26 cellular contexts compared by ENCODE assay signal in the genomic region with DNA sequence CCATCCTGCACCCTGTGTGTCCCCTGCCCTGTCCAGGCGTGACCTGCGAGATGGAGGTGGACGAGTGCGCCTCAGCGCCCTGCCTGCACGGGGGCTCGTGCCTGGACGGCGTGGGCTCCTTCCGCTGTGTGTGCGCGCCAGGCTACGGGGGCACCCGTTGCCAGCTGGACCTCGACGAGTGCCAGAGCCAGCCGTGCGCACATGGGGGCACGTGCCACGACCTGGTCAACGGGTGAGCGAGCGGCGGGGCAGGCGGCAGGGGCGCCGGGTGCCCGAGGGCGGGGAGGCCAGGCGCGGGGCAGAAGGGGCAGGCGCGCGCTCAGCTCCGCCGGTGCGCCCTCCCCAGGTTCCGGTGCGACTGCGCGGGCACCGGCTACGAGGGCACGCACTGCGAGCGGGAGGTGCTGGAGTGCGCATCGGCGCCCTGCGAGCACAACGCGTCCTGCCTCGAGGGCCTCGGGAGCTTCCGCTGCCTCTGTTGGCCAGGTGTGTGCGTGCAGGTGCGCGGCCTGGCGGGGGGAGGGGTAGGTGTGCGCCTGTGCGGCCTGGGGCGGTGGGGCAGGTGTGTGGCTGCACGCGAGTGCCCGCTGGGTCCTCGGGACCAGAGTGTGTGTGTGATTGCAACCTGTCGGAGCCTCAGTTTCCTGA. TPM values are rescaled to one million over a fixed set of nuclear protein-coding genes. Genes with fewer than 3 reads are reported as not detected.
"Had no signal": no experiment of that assay in that cellular context is flagged by ENCODE, and none has a peak within 500 bp of the region (broad histone marks: within the 10 kb centered on the region; RNA-seq: fewer than 3 reads in every experiment).

No MANE protein-coding gene starts in this region.

- H3K9me3 Mint-ChIP-seq: activated CD8-positive, alpha-beta T cell treated with anti-CD3 and anti-CD28 coated beads for 36 hours; activated naive CD4-positive, alpha-beta T cell treated with anti-CD3 and anti-CD28 coated beads, Interleukin-2, amount 50 U/mL, for 72 hours; activated T-helper 1 cell treated with anti-CD3 and anti-CD28 coated beads, Interleukin-12 subunit alpha, Interleukin-12 subunit beta, Interleukin-2, Interleukin-4 antibody, amounts not matched to agents 30 ng/mL and 10 ng/mL and 1 ng/mL, durations not matched to agents 14 hours and 24 hours and 36 hours; brain; dendritic cell treated with granulocyte-macrophage colony-stimulating factor and Interleukin-4, amounts not matched to agents 40 ng/mL and 50 ng/mL, for 4 days; stimulated activated naive B cell treated with anti-CD40 and anti-IgM and Interleukin-4, amounts not matched to agents 10 μg/mL and 1 μg/mL and 100 μg/mL, for 72 hours; T-helper 1 cell treated with Interleukin-12 subunit alpha and Interleukin-12 subunit beta and Interleukin-4 antibody, amounts not matched to agents 30 μg/mL and 1 μg/mL, for 36 hours had no signal

- H3K27ac Mint-ChIP-seq: activated CD8-positive, alpha-beta memory T cell treated with anti-CD3 and anti-CD28 coated beads, Interleukin-2, amount 10 ng/mL, durations not matched to agents 7 days and 5 days; activated CD8-positive, alpha-beta T cell treated with anti-CD3 and anti-CD28 coated beads for 36 hours; activated naive CD4-positive, alpha-beta T cell treated with anti-CD3 and anti-CD28 coated beads, Interleukin-2, amount 50 U/mL, for 72 hours; activated T-helper 1 cell treated with anti-CD3 and anti-CD28 coated beads, Interleukin-12 subunit alpha, Interleukin-12 subunit beta, Interleukin-2, Interleukin-4 antibody, amounts not matched to agents 30 ng/mL and 10 ng/mL and 1 ng/mL, durations not matched to agents 14 hours and 24 hours and 36 hours; dendritic cell treated with granulocyte-macrophage colony-stimulating factor and Interleukin-4, amounts not matched to agents 40 ng/mL and 50 ng/mL, for 4 days; T-helper 1 cell treated with Interleukin-12 subunit alpha and Interleukin-12 subunit beta and Interleukin-4 antibody, amounts not matched to agents 30 μg/mL and 1 μg/mL, for 36 hours had no signal

- H3K27me3 ChIP-seq: hepatocyte, right lobe of liver, thyroid gland had no signal

- H3K27ac ChIP-seq: hepatocyte, right lobe of liver, skin epidermis, thyroid gland had no signal

- DNase-seq: activated CD4-positive, alpha-beta T cell treated with anti-CD3 and anti-CD28 coated beads for 4 hours; activated CD4-positive, CD25-positive, alpha-beta regulatory T cell; activated CD8-positive, alpha-beta memory T cell treated with anti-CD3 and anti-CD28 coated beads, Interleukin-2, amount 10 ng/mL, durations not matched to agents 7 days and 5 days; activated CD8-positive, alpha-beta T cell treated with anti-CD3 and anti-CD28 coated beads for 36 hours; activated gamma-delta T cell; activated T-cell treated with anti-CD3 and anti-CD28 coated beads for 4 hours; aorta; effector CD8-positive, alpha-beta T cell; glutamatergic neuron; left ventricle myocardium superior; occipital lobe; posterior cingulate gyrus; right lobe of liver; stimulated activated CD4-positive, alpha-beta T cell treated with anti-CD3 and anti-CD28 coated beads, Interleukin-15, amount 100 ng/mL, for 24 hours; stimulated activated CD8-positive, alpha-beta memory T cell treated with anti-CD3 and anti-CD28 coated beads, Interleukin-4, amount 100 ng/mL, for 48 hours; stimulated activated naive B cell treated with anti-CD40 and anti-IgM and Interleukin-4, amounts not matched to agents 10 μg/mL and 1 μg/mL and 100 μg/mL, for 72 hours; thyroid gland had no signal

- ATAC-seq: activated CD8-positive, alpha-beta memory T cell treated with anti-CD3 and anti-CD28 coated beads, Interleukin-2, amount 10 ng/mL, durations not matched to agents 7 days and 5 days; left ventricle myocardium superior; mucosa of descending colon; right lobe of liver; stimulated activated naive B cell treated with anti-CD40 and anti-IgM and Interleukin-4, amounts not matched to agents 10 μg/mL and 1 μg/mL and 100 μg/mL, for 72 hours had no signal

- H3K79me2 ChIP-seq: hepatocyte had no signal

- H3K4me2 ChIP-seq: hepatocyte had no signal

- H3K36me3 Mint-ChIP-seq: activated CD8-positive, alpha-beta memory T cell treated with anti-CD3 and anti-CD28 coated beads, Interleukin-2, amount 10 ng/mL, durations not matched to agents 7 days and 5 days; activated naive CD4-positive, alpha-beta T cell treated with anti-CD3 and anti-CD28 coated beads, Interleukin-2, amount 50 U/mL, for 72 hours had no signal

- H3K4me1 ChIP-seq: right lobe of liver, thyroid gland had no signal

- H3K4me3 ChIP-seq: hepatocyte, mucosa of descending colon, right lobe of liver, skin epidermis, thyroid gland had no signal

- H3K9me3 ChIP-seq: mucosa of descending colon, right lobe of liver, thyroid gland had no signal

- H3K36me3 ChIP-seq: right lobe of liver, thyroid gland had no signal

- H3K4me3 Mint-ChIP-seq: activated CD8-positive, alpha-beta memory T cell treated with anti-CD3 and anti-CD28 coated beads, Interleukin-2, amount 10 ng/mL, durations not matched to agents 7 days and 5 days; activated CD8-positive, alpha-beta T cell treated with anti-CD3 and anti-CD28 coated beads for 36 hours; activated T-helper 1 cell treated with anti-CD3 and anti-CD28 coated beads, Interleukin-12 subunit alpha, Interleukin-12 subunit beta, Interleukin-2, Interleukin-4 antibody, amounts not matched to agents 30 ng/mL and 10 ng/mL and 1 ng/mL, durations not matched to agents 14 hours and 24 hours and 36 hours; brain; dendritic cell treated with granulocyte-macrophage colony-stimulating factor and Interleukin-4, amounts not matched to agents 40 ng/mL and 50 ng/mL, for 4 days; T-helper 1 cell treated with Interleukin-12 subunit alpha and Interleukin-12 subunit beta and Interleukin-4 antibody, amounts not matched to agents 30 μg/mL and 1 μg/mL, for 36 hours had no signal

- H2AFZ ChIP-seq: hepatocyte had no signal

RNA-seq across cellular contexts. Expression of a gene that starts 10.0 kb away (rescaled TPM):
- total RNA-seq: activated CD8-positive, alpha-beta memory T cell treated with anti-CD3 and anti-CD28 coated beads, Interleukin-2, amount 10 ng/mL, durations not matched to agents 7 days and 5 days; activated T-helper 1 cell treated with anti-CD3 and anti-CD28 coated beads, Interleukin-12 subunit alpha, Interleukin-12 subunit beta, Interleukin-2, Interleukin-4 antibody, amounts not matched to agents 30 ng/mL and 10 ng/mL and 1 ng/mL, durations not matched to agents 14 hours and 24 hours and 36 hours; cardiac septum; right lobe of liver had no signal
